28 cellular contexts compared by ENCODE assay signal in the genomic region with DNA sequence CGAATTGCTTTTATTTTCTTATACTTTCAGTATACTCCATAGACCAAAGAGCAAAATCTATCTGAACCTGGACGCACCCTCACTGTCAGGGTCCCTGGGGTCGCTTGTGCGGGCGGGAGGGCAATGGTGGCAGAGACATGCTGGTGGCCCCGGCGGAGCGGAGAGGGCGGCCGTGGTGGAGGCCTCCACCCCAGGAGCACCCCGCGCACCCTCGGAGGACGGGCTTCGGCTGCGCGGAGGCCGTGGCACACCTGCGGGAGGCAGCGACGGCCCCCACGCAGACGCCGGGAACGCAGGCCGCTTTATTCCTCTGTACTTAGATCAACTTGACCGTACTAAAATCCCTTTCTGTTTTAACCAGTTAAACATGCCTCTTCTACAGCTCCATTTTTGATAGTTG.
"Had no signal": no experiment of that assay in that cellular context is flagged by ENCODE, and none has a peak within 500 bp of the region (broad histone marks: within the 10 kb centered on the region; RNA-seq: fewer than 3 reads in every experiment).

No MANE protein-coding gene starts in this region.

- H3K27me3 Mint-ChIP-seq: activated CD4-positive, alpha-beta T cell treated with anti-CD3 and anti-CD28 coated beads, Interleukin-2, amount 10 ng/mL, durations not matched to agents 24 days and 14 days; activated naive CD8-positive, alpha-beta T cell treated with anti-CD3 and anti-CD28 coated beads for 36 hours; brain; dendritic cell treated with granulocyte-macrophage colony-stimulating factor and Interleukin-4, amounts not matched to agents 40 ng/mL and 50 ng/mL, for 4 days; naive B cell; T-helper 17 cell had no signal

- H3K4me1 ChIP-seq: adrenal gland, ascending aorta, pancreas, psoas muscle, spleen, uterus had no signal

- H3K36me3 ChIP-seq: adrenal gland, cardiac muscle cell, pancreas, spleen, thoracic aorta, uterus had no signal

- H3K4me3 Mint-ChIP-seq: activated CD4-positive, alpha-beta T cell treated with anti-CD3 and anti-CD28 coated beads, Interleukin-2, amount 10 ng/mL, durations not matched to agents 24 days and 14 days; activated naive CD8-positive, alpha-beta T cell treated with anti-CD3 and anti-CD28 coated beads for 36 hours; brain; dendritic cell treated with granulocyte-macrophage colony-stimulating factor and Interleukin-4, amounts not matched to agents 40 ng/mL and 50 ng/mL, for 4 days; mesothelial cell of epicardium; naive B cell; nephron progenitor cell; T-helper 17 cell had no signal

- H3K9me3 Mint-ChIP-seq: activated CD4-positive, alpha-beta T cell treated with anti-CD3 and anti-CD28 coated beads, Interleukin-2, amount 10 ng/mL, durations not matched to agents 24 days and 14 days; activated naive CD8-positive, alpha-beta T cell treated with anti-CD3 and anti-CD28 coated beads for 36 hours; activated T-helper 2 cell treated with anti-CD3 and anti-CD28 coated beads, Interferon-gamma antibody, Interleukin-2, Interleukin-4, amounts not matched to agents 10 μg/mL and 5 μg/mL and 100 μg/mL, durations not matched to agents 14 hours and 24 hours and 36 hours; brain; dendritic cell treated with granulocyte-macrophage colony-stimulating factor and Interleukin-4, amounts not matched to agents 40 ng/mL and 50 ng/mL, for 4 days; mesothelial cell of epicardium; naive B cell; nephron progenitor cell had no signal

- H3K27ac Mint-ChIP-seq: activated CD4-positive, alpha-beta T cell treated with anti-CD3 and anti-CD28 coated beads, Interleukin-2, amount 10 ng/mL, durations not matched to agents 24 days and 14 days; activated naive CD8-positive, alpha-beta T cell treated with anti-CD3 and anti-CD28 coated beads for 36 hours; activated T-helper 2 cell treated with anti-CD3 and anti-CD28 coated beads, Interferon-gamma antibody, Interleukin-2, Interleukin-4, amounts not matched to agents 10 μg/mL and 5 μg/mL and 100 μg/mL, durations not matched to agents 14 hours and 24 hours and 36 hours; brain; dendritic cell treated with granulocyte-macrophage colony-stimulating factor and Interleukin-4, amounts not matched to agents 40 ng/mL and 50 ng/mL, for 4 days; mesothelial cell of epicardium; naive B cell; nephron progenitor cell; T-helper 17 cell had no signal

- ATAC-seq: left ventricle myocardium superior; pancreas; psoas muscle; SK-N-SH treated with all-trans-retinoic acid at 6 μM for 48 hours; stimulated activated naive CD8-positive, alpha-beta T cell treated with anti-CD3 and anti-CD28 coated beads, Interleukin-15, Interleukin-2, amounts not matched to agents 100 U/mL and 50 U/mL, for 24 hours; T-helper 17 cell had no signal

- H3K4me3 ChIP-seq: adrenal gland, ascending aorta, cardiac muscle cell, pancreas, psoas muscle, spleen, thoracic aorta, uterus had no signal

- H3K27me3 ChIP-seq: adrenal gland, ascending aorta, cardiac muscle cell, pancreas, uterus had no signal

- DNase-seq: activated CD4-positive, alpha-beta T cell treated with anti-CD3 and anti-CD28 coated beads, Interleukin-2, amount 10 ng/mL, durations not matched to agents 24 days and 14 days; activated CD4-positive, CD25-positive, alpha-beta regulatory T cell treated with anti-CD3 and anti-CD28 coated beads, Interleukin-2, amount 50 U/mL, for 72 hours; activated naive CD4-positive, alpha-beta T cell treated with Interleukin-2 at 50 U/mL for 16 hours; activated naive CD8-positive, alpha-beta T cell treated with anti-CD3 and anti-CD28 coated beads for 36 hours; activated T-cell treated with anti-CD3 and anti-CD28 coated beads, Interleukin-2, amount 50 U/mL, for 1 hour; effector CD4-positive, alpha-beta T cell; left ventricle myocardium superior; mammary epithelial cell; naive B cell; nephron progenitor cell; psoas muscle; spleen; stimulated activated CD4-positive, alpha-beta T cell treated with anti-CD3 and anti-CD28 coated beads, Interleukin-2, amount 100 ng/mL, for 48 hours; stimulated activated naive CD8-positive, alpha-beta T cell treated with anti-CD3 and anti-CD28 coated beads, Interleukin-15, Interleukin-2, amounts not matched to agents 100 U/mL and 50 U/mL, for 24 hours; T-helper 17 cell; trophoblast cell; uterus had no signal

- H3K4me1 Mint-ChIP-seq: activated CD4-positive, alpha-beta T cell treated with anti-CD3 and anti-CD28 coated beads, Interleukin-2, amount 10 ng/mL, durations not matched to agents 24 days and 14 days; activated naive CD8-positive, alpha-beta T cell treated with anti-CD3 and anti-CD28 coated beads for 36 hours; brain; mesothelial cell of epicardium; naive B cell; nephron progenitor cell; T-helper 17 cell had no signal

- H3K27ac ChIP-seq: adrenal gland, ascending aorta, cardiac muscle cell, epithelial cell of prostate, pancreas, psoas muscle, spleen, thoracic aorta, uterus had no signal

- H3K9me3 ChIP-seq: adrenal gland, pancreas, psoas muscle, spleen, thoracic aorta, uterus had no signal

- H3K36me3 Mint-ChIP-seq: activated naive CD8-positive, alpha-beta T cell treated with anti-CD3 and anti-CD28 coated beads for 36 hours; mesothelial cell of epicardium; naive B cell had no signal
